In the genomic region with DNA sequence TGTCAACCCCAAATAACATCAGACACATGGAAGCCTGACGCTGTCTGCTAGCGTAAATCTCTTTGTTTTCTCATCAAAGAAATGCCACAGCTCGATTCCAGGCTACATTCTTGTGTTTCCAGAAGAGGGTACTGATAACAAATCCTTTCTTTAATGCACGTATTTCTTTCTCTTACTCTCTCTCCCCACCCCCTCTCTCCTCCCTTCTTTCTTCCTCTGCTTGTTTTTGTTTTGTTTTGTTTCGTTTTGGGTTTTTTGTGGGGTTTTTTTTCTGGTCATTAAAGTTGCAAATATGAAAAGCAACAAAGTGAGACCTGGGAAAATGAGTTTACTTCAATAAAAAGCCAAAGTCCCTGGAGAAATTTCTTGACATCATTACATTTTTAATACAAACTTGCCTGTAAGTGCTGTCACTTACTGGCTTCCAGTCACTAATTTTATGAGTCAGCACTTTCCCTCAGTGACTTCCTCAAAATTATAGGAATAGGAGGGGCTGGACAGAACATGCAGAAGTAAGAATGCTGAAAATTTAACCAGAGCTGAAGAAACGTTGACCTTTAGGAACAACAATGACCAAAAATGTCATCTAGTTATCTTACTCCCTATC, we compare ENCODE assay signal across 8 cellular contexts.
DNase-seq lines count a peak whose midpoint lies in the region; ATAC-seq and TF ChIP-seq lines count a peak whose summit lies in the region.

No MANE protein-coding gene starts in this region.

- H3K4me1 Mint-ChIP-seq in H9, result peaks cover 5 to 8% of the 10 kb centered on the region in 2 experiments
- H3K4me1 Mint-ChIP-seq in central memory CD8-positive, alpha-beta T cell, result peaks cover 18% of the 10 kb centered on the region

- H3K27me3 ChIP-seq in GM06990 (replicated peaks; ENCODE audit: control insufficient read depth, insufficient read depth, low read length), result no peaks in the 10 kb centered on the region
- H3K27me3 ChIP-seq in H9 (ENCODE audit: insufficient read depth, low read length), result no peaks in the 10 kb centered on the region
- no peaks in the 10 kb centered on the region for H3K27me3 ChIP-seq in prostate gland (replicated peaks; ENCODE audit: insufficient read depth)

- no peaks in the 10 kb centered on the region for H3K36me3 Mint-ChIP-seq in H9 (ENCODE audit: insufficient read depth in 1 of 3, low read depth in 3 of 3)
- H3K36me3 Mint-ChIP-seq in central memory CD8-positive, alpha-beta T cell (ENCODE audit: insufficient read depth), result peaks cover 3% of the 10 kb centered on the region

- H3K4me3 Mint-ChIP-seq in H9, result no peak overlapping the region
- H3K4me3 Mint-ChIP-seq in central memory CD8-positive, alpha-beta T cell, result peak overlapping the region; percentile 39

- H3K4me1 ChIP-seq in H9 (ENCODE audit: insufficient read depth, low read length) (no peaks in the 10 kb centered on the region), OCI-LY7 (ENCODE audit: insufficient read depth, low read length, poor library complexity, severe bottlenecking) (no peaks in the 10 kb centered on the region), prostate gland (replicated peaks) (no peaks in the 10 kb centered on the region)

- H3K23me2 ChIP-seq in H9 (ENCODE audit: insufficient read length, low read depth, low read length, poor library complexity, severe bottlenecking), result no peaks in the 10 kb centered on the region

- no peaks in the 10 kb centered on the region; a peak in 1 of 5 replicates for H3K9me3 Mint-ChIP-seq in H9
- no peaks in the 10 kb centered on the region for H3K9me3 Mint-ChIP-seq in central memory CD8-positive, alpha-beta T cell

- no peak for TF ChIP-seq POLR2A in prostate gland (IDR thresholded peaks at IDR 0.05)

- peak; percentile 33 for ATAC-seq in central memory CD8-positive, alpha-beta T cell (replicated peaks; ENCODE audit: extremely low read depth, poor library complexity, severe bottlenecking)
- no peak for ATAC-seq in GM18870 (IDR thresholded peaks at IDR 0.05; ENCODE audit: unreplicated experiment)

- DNase-seq in GM06990 (ENCODE audit: extremely low read depth, insufficient read length), result peak; percentile 30
- DNase-seq in H9, result no peak
- DNase-seq in OCI-LY7 (ENCODE audit: low spot score), result peak; percentile 31
- no peak for DNase-seq in central memory CD8-positive, alpha-beta T cell (ENCODE audit: low spot score in 2 of 2)
- peak; percentile 75 for DNase-seq in medulla oblongata (ENCODE audit: extremely low spot score)
- no peak for DNase-seq in prostate gland (ENCODE audit: low spot score)
- no peak for DNase-seq in DMS79 (lab: John Stamatoyannopoulos, UW)

- no peaks in the 10 kb centered on the region for H3K36me3 ChIP-seq in GM06990 (ENCODE audit: control insufficient read depth, insufficient read depth, low read length)
- no peaks in the 10 kb centered on the region for H3K36me3 ChIP-seq in OCI-LY7 (ENCODE audit: insufficient read depth, low read length)
- H3K36me3 ChIP-seq in prostate gland, result no peaks in the 10 kb centered on the region

- intact Hi-C loops in OCI-LY7 (cut with micrococcal nuclease; ENCODE audit: unreplicated experiment) (loop anchor here (1.0 kb wide), 1 partner anchor 120 kb away; no protein-coding TSS in a partner anchor), prostate gland (cut with DNase I) (no loop called here)

- H4K5ac ChIP-seq in H9 (ENCODE audit: insufficient read length, low read depth, low read length), result no peak overlapping the region

- no peaks in the 10 kb centered on the region for H3K27me3 Mint-ChIP-seq in H9 (ENCODE audit: low read depth)
- peaks cover 86% of the 10 kb centered on the region for H3K27me3 Mint-ChIP-seq in central memory CD8-positive, alpha-beta T cell

- TF ChIP-seq CTCF in GM06990 (IDR thresholded peaks at IDR 0.05; ENCODE audit: insufficient read depth, low read length, poor library complexity, severe bottlenecking) (peak; percentile 35), H9 (conservative IDR thresholded peaks at IDR 0.05) (peak; percentile 38; the same call in 1 of the 3 replicates), OCI-LY7 (conservative IDR thresholded peaks at IDR 0.05; ENCODE audit: low read length) (peak; percentile 62), prostate gland (IDR thresholded peaks at IDR 0.05) (peak in 2 of 4 experiments; percentile 27 to 35)

- POLR2A ChIA-PET in OCI-LY7 (lab: Charles Lee), result no interaction called here

- no peak overlapping the region for H2BK20ac ChIP-seq in H9 (ENCODE audit: low read depth, low read length, poor library complexity, severe bottlenecking)

- no peak overlapping the region for H3K4me3 ChIP-seq in GM06990 (replicated peaks; ENCODE audit: low read depth, low read length)
- no peak overlapping the region for H3K4me3 ChIP-seq in OCI-LY7 (ENCODE audit: low read depth, low read length, poor library complexity, severe bottlenecking)
- H3K4me3 ChIP-seq in prostate gland, result no peak overlapping the region

- no peak overlapping the region for H3K27ac ChIP-seq in H9 (ENCODE audit: insufficient read length, low read depth, low read length)
- H3K27ac ChIP-seq in OCI-LY7 (ENCODE audit: low read depth, low read length, poor library complexity, severe bottlenecking), result no peak overlapping the region
- H3K27ac ChIP-seq in prostate gland, result no peak overlapping the region

- no peak overlapping the region for H3T11ph ChIP-seq in H9 (ENCODE audit: low read length)

- H3K4me2 ChIP-seq in H9 (ENCODE audit: insufficient read depth, insufficient read length, low read length), result no peak overlapping the region
- peak overlapping the region; percentile 19; the same call in 1 of the 2 replicates for H3K4me2 ChIP-seq in OCI-LY7 (ENCODE audit: low read length)

- WGBS in H9 (ENCODE audit: extremely low coverage, insufficient read length, low lambda C conversion rate), result no CpG with 5 or more reads among the region's 6 CpGs
- 17% methylated on average over 6 of the region's 6 CpGs for WGBS in prostate gland

- no peak overlapping the region for H2BK120ac ChIP-seq in H9 (ENCODE audit: low read depth, low read length, poor library complexity, severe bottlenecking)

- no peak overlapping the region for H3K56ac ChIP-seq in H9 (ENCODE audit: insufficient read length, low read depth, low read length)

- no peaks in the 10 kb centered on the region for H3K79me1 ChIP-seq in H9 (ENCODE audit: insufficient read depth, low read depth, low read length, poor library complexity, severe bottlenecking)

- H3K4ac ChIP-seq in H9 (ENCODE audit: low read depth, low read length), result no peak overlapping the region

- no peak overlapping the region for H2BK5ac ChIP-seq in H9 (ENCODE audit: insufficient read length, low read length)

- H3K79me2 ChIP-seq in H9 (ENCODE audit: insufficient read depth, low read length), result no peaks in the 10 kb centered on the region
- H3K79me2 ChIP-seq in OCI-LY7 (ENCODE audit: insufficient read depth, low read depth, low read length), result no peaks in the 10 kb centered on the region

- no peak overlapping the region for H3K23ac ChIP-seq in H9 (ENCODE audit: insufficient read length, low read depth, low read length)

- no peaks in the 10 kb centered on the region for H3K9me2 ChIP-seq in OCI-LY7 (ENCODE audit: insufficient read depth, low read length)

- H2BK12ac ChIP-seq in H9 (ENCODE audit: insufficient read length, low read depth, low read length), result no peak overlapping the region

- peak overlapping the region; percentile 10 for H2AFZ ChIP-seq in H9 (ENCODE audit: low read length)
- H2AFZ ChIP-seq in OCI-LY7 (ENCODE audit: low read length), result no peak overlapping the region; the same call in 1 of the 2 replicates

- BruUV-seq in OCI-LY7 (replicated peaks; lab: Mats Ljungman, UMichigan), result no TSS peak

- H3K14ac ChIP-seq in H9 (ENCODE audit: insufficient read depth, low read length), result no peak overlapping the region

- no peak overlapping the region for H4K8ac ChIP-seq in H9 (replicated peaks; ENCODE audit: insufficient read length, low read depth, low read length)

- no peak overlapping the region for H2BK15ac ChIP-seq in H9 (ENCODE audit: low read depth, low read length)

- CTCF ChIA-PET in OCI-LY7 (lab: Charles Lee; ENCODE audit: unreplicated experiment), result no interaction called here

- no peak overlapping the region for H2AK5ac ChIP-seq in H9 (ENCODE audit: insufficient read length, low read length)

- H4K91ac ChIP-seq in H9 (ENCODE audit: insufficient read length, low read depth, low read length), result no peak overlapping the region

- H3K9ac ChIP-seq in H9 (ENCODE audit: extremely low read depth, insufficient read length, low read length), result no peak overlapping the region

- H3K9me3 ChIP-seq in H9 (ENCODE audit: control insufficient read depth, low read depth, low read length), result no peaks in the 10 kb centered on the region
- H3K9me3 ChIP-seq in OCI-LY7 (ENCODE audit: low read length), result no peaks in the 10 kb centered on the region
- H3K9me3 ChIP-seq in prostate gland, result no peaks in the 10 kb centered on the region

- H3K27ac Mint-ChIP-seq in H9, result 0 out of 7 replicates have a peak overlapping the region, but pooled peaks of 1 of the 3 experiments have one; percentile 59
- no peak overlapping the region for H3K27ac Mint-ChIP-seq in central memory CD8-positive, alpha-beta T cell (ENCODE audit: low read depth)

- H3K18ac ChIP-seq in H9 (ENCODE audit: insufficient read length, low read depth, low read length), result no peak overlapping the region

- H4K20me1 ChIP-seq in H9 (ENCODE audit: control insufficient read depth, insufficient read depth, insufficient read length) (no peaks in the 10 kb centered on the region), OCI-LY7 (ENCODE audit: insufficient read depth, low read length) (no peaks in the 10 kb centered on the region; the same call in 1 of the 2 replicates)

Comparison
In these comparisons a context has a peak if more than half of its experiments do, and no peak if none do; other contexts are left out.
1. DNase-seq: peak in GM06990 (single experiment), OCI-LY7 (single experiment) and medulla oblongata (single experiment); none in H9 (single experiment), central memory CD8-positive, alpha-beta T cell (0 of 2), prostate gland (single experiment) and DMS79 (single experiment).